In the genomic region with DNA sequence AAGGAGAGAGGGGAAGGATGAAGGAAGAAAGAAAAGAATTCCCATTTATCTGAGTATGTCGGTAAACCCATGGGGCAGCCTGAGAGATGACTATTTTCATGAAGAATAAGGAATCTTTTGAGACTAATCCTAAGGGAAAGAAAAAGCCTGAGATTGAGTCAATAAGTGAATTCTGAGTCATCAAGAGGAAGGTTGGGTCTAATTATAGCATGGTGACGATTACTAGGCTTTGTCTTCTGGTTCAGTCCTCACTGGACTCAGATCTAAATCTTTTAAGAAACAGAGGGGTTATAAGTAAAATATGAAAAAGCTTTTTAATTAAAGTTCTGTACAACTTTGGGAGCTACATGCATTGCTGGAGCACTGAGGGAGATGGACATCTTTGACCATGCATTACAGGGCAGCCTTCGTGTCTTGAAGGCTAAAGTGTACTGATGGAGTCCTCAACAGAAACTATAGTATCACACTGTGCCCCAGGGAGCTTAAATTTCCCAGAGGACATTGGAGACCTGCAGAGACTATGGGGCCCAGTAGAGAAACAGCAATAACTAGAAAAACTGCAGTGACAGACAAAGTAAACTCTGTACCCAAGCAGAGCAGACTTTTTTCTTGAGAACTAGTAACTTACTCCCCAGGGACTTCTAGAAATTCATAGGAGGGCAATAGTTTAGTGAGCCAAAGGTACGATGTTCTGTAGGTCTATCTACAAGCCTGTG, we compare ENCODE assay signal across 17 cellular contexts.
A peak's percentile ranks its signal among the peaks of the same experiment; 100 is the strongest.
DNase-seq lines count a peak whose midpoint lies in the region; ATAC-seq and TF ChIP-seq lines count a peak whose summit lies in the region.
"Had no signal": no experiment of that assay in that cellular context is flagged by ENCODE, and none has a peak within 500 bp of the region (broad histone marks: within the 10 kb centered on the region; RNA-seq: fewer than 3 reads in every experiment).

No MANE protein-coding gene starts in this region.

- H3K27ac Mint-ChIP-seq in stimulated activated memory B cell treated with anti-CD40 and anti-IgM and Interleukin-4, amounts not matched to agents 10 μg/mL and 1 μg/mL and 100 μg/mL, for 72 hours: no peak overlapping the region
- H3K27ac Mint-ChIP-seq: activated CD4-positive, alpha-beta T cell treated with anti-CD3 and anti-CD28 coated beads for 36 hours; nephron progenitor cell had no signal

- ATAC-seq in GM21825 (IDR thresholded peaks at IDR 0.05; ENCODE audit: unreplicated experiment) (peak; percentile 54), HG03439 (IDR thresholded peaks at IDR 0.05; ENCODE audit: unreplicated experiment) (no peak)
- peak; percentile 77 for ATAC-seq in stimulated activated memory B cell treated with anti-CD40 and anti-IgM and Interleukin-4, amounts not matched to agents 10 μg/mL and 1 μg/mL and 100 μg/mL, for 72 hours
- ATAC-seq: activated CD4-positive, alpha-beta T cell treated with anti-CD3 and anti-CD28 coated beads for 36 hours had no signal

- H3K36me3 Mint-ChIP-seq in stimulated activated memory B cell treated with anti-CD40 and anti-IgM and Interleukin-4, amounts not matched to agents 10 μg/mL and 1 μg/mL and 100 μg/mL, for 72 hours: no peaks in the 10 kb centered on the region

- H3K27me3 Mint-ChIP-seq in stimulated activated memory B cell treated with anti-CD40 and anti-IgM and Interleukin-4, amounts not matched to agents 10 μg/mL and 1 μg/mL and 100 μg/mL, for 72 hours: no peaks in the 10 kb centered on the region
- H3K27me3 Mint-ChIP-seq: activated CD4-positive, alpha-beta T cell treated with anti-CD3 and anti-CD28 coated beads for 36 hours had no signal

- no peak for TF ChIP-seq CTCF in GM10266 (IDR thresholded peaks at IDR 0.05; ENCODE audit: control insufficient read depth, insufficient read depth, low read depth, missing control alignments)

- H3K4me1 Mint-ChIP-seq in stimulated activated memory B cell treated with anti-CD40 and anti-IgM and Interleukin-4, amounts not matched to agents 10 μg/mL and 1 μg/mL and 100 μg/mL, for 72 hours: peaks cover 7% of the 10 kb centered on the region
- H3K4me1 Mint-ChIP-seq: activated CD4-positive, alpha-beta T cell treated with anti-CD3 and anti-CD28 coated beads for 36 hours; nephron progenitor cell had no signal

- DNase-seq in HT1080 (ENCODE audit: low read depth) (peak; percentile 71), dedifferentiated amniotic fluid mesenchymal stem cell (ENCODE audit: extremely low spot score) (peak; percentile 26), GM10266 (ENCODE audit: extremely low spot score) (no peak), kidney glomerular epithelial cell (lab: John Stamatoyannopoulos, UW) (no peak)
- no peak for DNase-seq in activated CD8-positive, alpha-beta memory T cell treated with anti-CD3 and anti-CD28 coated beads for 24 hours
- DNase-seq: activated CD4-positive, alpha-beta T cell treated with anti-CD3 and anti-CD28 coated beads for 36 hours; activated naive CD4-positive, alpha-beta T cell treated with anti-CD3 and anti-CD28 coated beads, Interleukin-2, amount 50 U/mL, for 16 hours; DMS153; GOT3; KBM-7; NCI-H1417; nephron progenitor cell; SIG-M5; T-helper 9 cell had no signal

- H3K9me3 Mint-ChIP-seq in stimulated activated memory B cell treated with anti-CD40 and anti-IgM and Interleukin-4, amounts not matched to agents 10 μg/mL and 1 μg/mL and 100 μg/mL, for 72 hours: no peaks in the 10 kb centered on the region
- H3K9me3 Mint-ChIP-seq: nephron progenitor cell had no signal

- no peak overlapping the region for H3K4me3 Mint-ChIP-seq in stimulated activated memory B cell treated with anti-CD40 and anti-IgM and Interleukin-4, amounts not matched to agents 10 μg/mL and 1 μg/mL and 100 μg/mL, for 72 hours
- H3K4me3 Mint-ChIP-seq: activated CD4-positive, alpha-beta T cell treated with anti-CD3 and anti-CD28 coated beads for 36 hours; nephron progenitor cell had no signal

Comparison
In these comparisons a context has a peak if more than half of its experiments do, and no peak if none do; other contexts are left out.
1. DNase-seq: peak in HT1080 (single experiment) and dedifferentiated amniotic fluid mesenchymal stem cell (single experiment); none in GM10266 (single experiment), kidney glomerular epithelial cell (single experiment) and activated CD8-positive, alpha-beta memory T cell treated with anti-CD3 and anti-CD28 coated beads for 24 hours (single experiment).